In the genomic region with DNA sequence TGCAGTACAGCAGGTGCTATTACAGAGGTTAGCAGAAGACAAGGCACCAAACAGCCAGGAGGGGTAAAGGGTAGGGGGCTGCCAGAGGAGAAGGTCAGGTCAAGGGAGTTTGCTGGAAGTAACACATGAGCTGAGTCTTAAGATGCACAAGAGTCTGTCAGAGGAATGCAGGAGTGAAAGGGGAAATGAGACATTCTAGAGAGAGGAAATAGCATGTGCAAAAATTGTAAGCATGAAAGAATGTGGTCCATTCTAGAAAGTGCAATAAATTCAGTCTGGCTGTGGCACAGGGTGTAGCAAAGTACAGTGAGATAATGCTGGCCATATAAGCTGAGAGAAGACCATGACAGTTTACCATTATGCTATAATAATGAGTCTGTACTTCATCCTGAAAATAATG, we compare ENCODE assay signal across 14 cellular contexts. TPM values are rescaled to one million over a fixed set of nuclear protein-coding genes. Genes with fewer than 3 reads are reported as not detected.
DNase-seq lines count a peak whose midpoint lies in the region; ATAC-seq and TF ChIP-seq lines count a peak whose summit lies in the region.
"Had no signal": no experiment of that assay in that cellular context is flagged by ENCODE, and none has a peak within 500 bp of the region (broad histone marks: within the 10 kb centered on the region; RNA-seq: fewer than 3 reads in every experiment).

No MANE protein-coding gene starts in this region.

- H3K27ac Mint-ChIP-seq in endothelial cell (ENCODE audit: unreplicated experiment), result no peak overlapping the region

- ATAC-seq in GM19452 (IDR thresholded peaks at IDR 0.05; ENCODE audit: unreplicated experiment), result peak; percentile 58
- ATAC-seq: left ventricle myocardium superior, Right ventricle myocardium inferior had no signal

- no peak for TF ChIP-seq CTCF in AG09309 (IDR thresholded peaks at IDR 0.05; ENCODE audit: control insufficient read depth, insufficient read depth, low read depth, low read length, missing control alignments)
- no peak for TF ChIP-seq CTCF in endothelial cell (IDR thresholded peaks at IDR 0.05; ENCODE audit: unreplicated experiment)

- H3K9me3 Mint-ChIP-seq in endothelial cell (ENCODE audit: unreplicated experiment), result no peaks in the 10 kb centered on the region

- H3K4me1 Mint-ChIP-seq in endothelial cell (ENCODE audit: unreplicated experiment), result no peaks in the 10 kb centered on the region

- no peak overlapping the region for H3K4me3 Mint-ChIP-seq in endothelial cell (ENCODE audit: unreplicated experiment)

- no peak overlapping the region for H3K4me3 ChIP-seq in AG09309 (ENCODE audit: control insufficient read depth, low read depth, low read length)
- H3K4me3 ChIP-seq: esophagus squamous epithelium had no signal

- peaks cover 1% of the 10 kb centered on the region for H3K27me3 Mint-ChIP-seq in endothelial cell (ENCODE audit: unreplicated experiment)

- H3K36me3 Mint-ChIP-seq in endothelial cell (ENCODE audit: low read depth, unreplicated experiment), result no peaks in the 10 kb centered on the region

- DNase-seq in AG09309 (ENCODE audit: low read depth) (peak; percentile 11), NAMALWA (ENCODE audit: low spot score) (peak; percentile 55), germinal center (ENCODE audit: low spot score) (peak; percentile 44), superior temporal gyrus (ENCODE audit: extremely low spot score) (no peak), endothelial cell (ENCODE audit: low spot score) (no peak), NCI-H510A treated with DMSO at 0.1 percent for 48 hours (lab: John Stamatoyannopoulos, UW) (no peak), middle frontal gyrus (ENCODE audit: extremely low spot score, low spot score) (no peak)
- DNase-seq: aorta, esophagus squamous epithelium, left ventricle myocardium superior, NCI-H2081, retina had no signal

RNA-seq across cellular contexts. Expression of gene GOLGA1, which starts 6.6 kb away (rescaled TPM):
- total RNA-seq in endothelial cell (ENCODE audit: unreplicated experiment), result 14.8 TPM

Comparison
In these comparisons a context has a peak if more than half of its experiments do, and no peak if none do; other contexts are left out.
1. DNase-seq: peak in AG09309 (single experiment), NAMALWA (single experiment) and germinal center (single experiment); none in superior temporal gyrus (single experiment), endothelial cell (single experiment), NCI-H510A treated with DMSO at 0.1 percent for 48 hours (single experiment) and middle frontal gyrus (single experiment).